ENCODE assay signal across 8 cellular contexts in genomic region chr11:128522943-128523518, GRCh38.
DNase-seq lines count a peak whose midpoint lies in the region; ATAC-seq and TF ChIP-seq lines count a peak whose summit lies in the region.

No MANE protein-coding gene starts in this region.

- no peaks in the 10 kb centered on the region for H3K9me3 Mint-ChIP-seq in activated T-cell treated with anti-CD3 and anti-CD28 coated beads, Interleukin-2, amount 50 U/mL, for 24 hours
- no peaks in the 10 kb centered on the region for H3K9me3 Mint-ChIP-seq in glutamatergic neuron (ENCODE audit: unreplicated experiment)

- peak overlapping the region; percentile 97 for H3K27ac Mint-ChIP-seq in activated T-cell treated with anti-CD3 and anti-CD28 coated beads, Interleukin-2, amount 50 U/mL, for 24 hours
- H3K27ac Mint-ChIP-seq in glutamatergic neuron (ENCODE audit: unreplicated experiment) = no peak overlapping the region

- TF ChIP-seq CTCF in AG09309 (IDR thresholded peaks at IDR 0.05; ENCODE audit: control insufficient read depth, insufficient read depth, low read depth, low read length, missing control alignments) = no peak
- no peak for TF ChIP-seq CTCF in glutamatergic neuron (IDR thresholded peaks at IDR 0.05; ENCODE audit: partially characterized antibody, unreplicated experiment)

- H3K27me3 Mint-ChIP-seq in activated T-cell treated with anti-CD3 and anti-CD28 coated beads, Interleukin-2, amount 50 U/mL, for 24 hours = no peaks in the 10 kb centered on the region
- peaks cover 3% of the 10 kb centered on the region for H3K27me3 Mint-ChIP-seq in glutamatergic neuron (ENCODE audit: unreplicated experiment)

- peaks cover 61% of the 10 kb centered on the region for H3K4me1 Mint-ChIP-seq in activated T-cell treated with anti-CD3 and anti-CD28 coated beads, Interleukin-2, amount 50 U/mL, for 24 hours (ENCODE audit: low read depth)
- no peaks in the 10 kb centered on the region for H3K4me1 Mint-ChIP-seq in glutamatergic neuron (ENCODE audit: low read depth, unreplicated experiment)

- peak overlapping the region; percentile 45 for H3K4me3 ChIP-seq in AG09309 (ENCODE audit: control insufficient read depth, low read depth, low read length)

- DNase-seq in AG09309 (ENCODE audit: low read depth) (no peak), glutamatergic neuron (no peak), SW 1271 (lab: John Stamatoyannopoulos, UW) (no peak), amygdala (lab: John Stamatoyannopoulos, UW) (no peak)
- DNase-seq in activated T-cell treated with anti-CD3 and anti-CD28 coated beads, Interleukin-2, amount 50 U/mL, for 24 hours = no peak
- DNase-seq in stimulated activated CD4-positive, alpha-beta T cell treated with anti-CD3 and anti-CD28 coated beads, Interleukin-2, amount 100 ng/mL, for 48 hours = peak; percentile 49 to 60

- ATAC-seq in HG03159 (IDR thresholded peaks at IDR 0.05; ENCODE audit: unreplicated experiment) (peak; percentile 0), GM21737 (IDR thresholded peaks at IDR 0.05; ENCODE audit: unreplicated experiment) (no peak)

- H3K36me3 Mint-ChIP-seq in activated T-cell treated with anti-CD3 and anti-CD28 coated beads, Interleukin-2, amount 50 U/mL, for 24 hours (ENCODE audit: low read depth) = peaks cover 48% of the 10 kb centered on the region
- no peaks in the 10 kb centered on the region for H3K36me3 Mint-ChIP-seq in glutamatergic neuron (ENCODE audit: unreplicated experiment)

- H3K4me3 Mint-ChIP-seq in activated T-cell treated with anti-CD3 and anti-CD28 coated beads, Interleukin-2, amount 50 U/mL, for 24 hours = peak overlapping the region; percentile 96
- H3K4me3 Mint-ChIP-seq in glutamatergic neuron (ENCODE audit: unreplicated experiment) = peak overlapping the region; percentile 90

Comparison
In these comparisons a context has a peak if more than half of its experiments do, and no peak if none do; other contexts are left out.
1. DNase-seq: peak in stimulated activated CD4-positive, alpha-beta T cell treated with anti-CD3 and anti-CD28 coated beads, Interleukin-2, amount 100 ng/mL, for 48 hours (2 of 2); none in AG09309 (single experiment), activated T-cell treated with anti-CD3 and anti-CD28 coated beads, Interleukin-2, amount 50 U/mL, for 24 hours (single experiment), glutamatergic neuron (single experiment), SW 1271 (0 of 2) and amygdala (0 of 56).